16 cellular contexts compared by ENCODE assay signal in genomic region chr6:134166529-134167221, GRCh38.
DNase-seq lines count a peak whose midpoint lies in the region; ATAC-seq and TF ChIP-seq lines count a peak whose summit lies in the region.
"Had no signal": no experiment of that assay in that cellular context is flagged by ENCODE, and none has a peak within 500 bp of the region (broad histone marks: within the 10 kb centered on the region; RNA-seq: fewer than 3 reads in every experiment).

No MANE protein-coding gene starts in this region.

- 0 out of 2 replicates have a peak overlapping the region, but pooled peaks have one; percentile 20 for H3K27ac Mint-ChIP-seq in WTC11
- peak overlapping the region in 1 of 8 donors; percentile 6 for H3K27ac Mint-ChIP-seq in CD8-positive, alpha-beta memory T cell
- H3K27ac Mint-ChIP-seq: activated CD4-positive, alpha-beta memory T cell treated with anti-CD3 and anti-CD28 coated beads for 36 hours; activated naive CD8-positive, alpha-beta T cell treated with anti-CD3 and anti-CD28 coated beads, Interleukin-2, amount 10 ng/mL, durations not matched to agents 7 days and 5 days; activated T-cell treated with anti-CD3 and anti-CD28 coated beads, Interleukin-2, amount 50 U/mL, for 72 hours had no signal

- CTCF ChIA-PET in WTC11 (lab: Charles Lee), result interaction anchor here (1.5 to 1.7 kb wide), 2 partner anchors 475 to 716 kb away, joined by 3 to 5 read pairs; no protein-coding TSS in a partner anchor
- CTCF ChIA-PET in CD8-positive, alpha-beta memory T cell (lab: Charles Lee), result interaction anchor here (1.0 to 3.3 kb wide), 3 partner anchors 10 to 474 kb away, joined by 3 to 24 read pairs (median 12); no protein-coding TSS in a partner anchor

- peak; percentile 51 for DNase-seq in HT-29 (ENCODE audit: low spot score)
- no peak for DNase-seq in WTC11 (ENCODE audit: low spot score)
- DNase-seq in foreskin keratinocyte, result peak in 1 of 2 donors; percentile 57
- peak; percentile 25 for DNase-seq in renal cortical epithelial cell (ENCODE audit: low read depth)
- DNase-seq in posterior cingulate gyrus, result no peak
- DNase-seq in CD8-positive, alpha-beta memory T cell, result no peak
- DNase-seq in NCI-H2107 treated with DMSO at 0.1 percent for 48 hours (lab: John Stamatoyannopoulos, UW; ENCODE audit: unreplicated experiment), result no peak
- DNase-seq: activated CD4-positive, alpha-beta memory T cell treated with anti-CD3 and anti-CD28 coated beads for 36 hours; activated naive CD8-positive, alpha-beta T cell treated with anti-CD3 and anti-CD28 coated beads, Interleukin-2, amount 10 ng/mL, durations not matched to agents 7 days and 5 days; activated T-cell treated with anti-CD3 and anti-CD28 coated beads, Interleukin-2, amount 50 U/mL, for 72 hours; effector memory CD4-positive, alpha-beta T cell; H7; NCI-H1436 had no signal

- no peaks in the 10 kb centered on the region for H3K9me3 Mint-ChIP-seq in WTC11
- H3K9me3 Mint-ChIP-seq in CD8-positive, alpha-beta memory T cell, result no peaks in the 10 kb centered on the region
- H3K9me3 Mint-ChIP-seq: activated CD4-positive, alpha-beta memory T cell treated with anti-CD3 and anti-CD28 coated beads for 36 hours; activated naive CD8-positive, alpha-beta T cell treated with anti-CD3 and anti-CD28 coated beads, Interleukin-2, amount 10 ng/mL, durations not matched to agents 7 days and 5 days; activated T-cell treated with anti-CD3 and anti-CD28 coated beads, Interleukin-2, amount 50 U/mL, for 72 hours had no signal

- H3K27me3 Mint-ChIP-seq in WTC11 (ENCODE audit: low read depth), result no peaks in the 10 kb centered on the region
- peaks cover 0 to 3% of the 10 kb centered on the region in 2 donors for H3K27me3 Mint-ChIP-seq in CD8-positive, alpha-beta memory T cell
- H3K27me3 Mint-ChIP-seq: activated CD4-positive, alpha-beta memory T cell treated with anti-CD3 and anti-CD28 coated beads for 36 hours; activated naive CD8-positive, alpha-beta T cell treated with anti-CD3 and anti-CD28 coated beads, Interleukin-2, amount 10 ng/mL, durations not matched to agents 7 days and 5 days had no signal

- intact Hi-C loops in posterior cingulate gyrus (cut with DNase I), result no loop called here

- H3K4me1 ChIP-seq in foreskin keratinocyte, result peaks cover 11% of the 10 kb centered on the region
- peaks cover 5% of the 10 kb centered on the region for H3K4me1 ChIP-seq in CD8-positive, alpha-beta memory T cell (ENCODE audit: insufficient read depth, low read length)
- H3K4me1 ChIP-seq: tibial nerve had no signal

- peaks cover 17% of the 10 kb centered on the region for H3K36me3 ChIP-seq in CD8-positive, alpha-beta memory T cell (ENCODE audit: insufficient read depth, low read length)

- peaks cover 6% of the 10 kb centered on the region for H3K4me1 Mint-ChIP-seq in WTC11
- H3K4me1 Mint-ChIP-seq in CD8-positive, alpha-beta memory T cell, result peaks cover 15 to 21% (median 17%) of the 10 kb centered on the region in 3 donors

- no peak for TF ChIP-seq CTCF in WTC11 (IDR thresholded peaks at IDR 0.05)
- TF ChIP-seq CTCF in foreskin keratinocyte (conservative IDR thresholded peaks at IDR 0.05), result no peak

- POLR2A ChIA-PET in WTC11 (lab: Charles Lee), result no interaction called here
- POLR2A ChIA-PET in CD8-positive, alpha-beta memory T cell (lab: Charles Lee), result no interaction called here

- H3K4me3 Mint-ChIP-seq in WTC11, result no peak overlapping the region
- H3K4me3 Mint-ChIP-seq in CD8-positive, alpha-beta memory T cell, result no peak overlapping the region
- H3K4me3 Mint-ChIP-seq: activated CD4-positive, alpha-beta memory T cell treated with anti-CD3 and anti-CD28 coated beads for 36 hours; activated naive CD8-positive, alpha-beta T cell treated with anti-CD3 and anti-CD28 coated beads, Interleukin-2, amount 10 ng/mL, durations not matched to agents 7 days and 5 days; activated T-cell treated with anti-CD3 and anti-CD28 coated beads, Interleukin-2, amount 50 U/mL, for 72 hours had no signal

- no peaks in the 10 kb centered on the region for H3K9me3 ChIP-seq in CD8-positive, alpha-beta memory T cell (ENCODE audit: low read length)
- H3K9me3 ChIP-seq: BLaER1, tibial nerve had no signal

- H3K27me3 ChIP-seq in foreskin keratinocyte, result no peaks in the 10 kb centered on the region
- H3K27me3 ChIP-seq in CD8-positive, alpha-beta memory T cell (ENCODE audit: insufficient read depth, low read length, poor library complexity, severe bottlenecking), result no peaks in the 10 kb centered on the region
- H3K27me3 ChIP-seq: BLaER1, tibial nerve had no signal

- peaks cover 33% of the 10 kb centered on the region for H3K36me3 Mint-ChIP-seq in WTC11
- H3K36me3 Mint-ChIP-seq in CD8-positive, alpha-beta memory T cell, result peaks cover 5 to 37% (median 22%) of the 10 kb centered on the region in 3 donors

- H3K4me3 ChIP-seq in CD8-positive, alpha-beta memory T cell (ENCODE audit: low read length), result no peak overlapping the region
- H3K4me3 ChIP-seq: BLaER1, smooth muscle cell, tibial nerve had no signal

- no peak overlapping the region for H3K27ac ChIP-seq in foreskin keratinocyte
- H3K27ac ChIP-seq in CD8-positive, alpha-beta memory T cell (ENCODE audit: low read depth, low read length), result no peak overlapping the region
- H3K27ac ChIP-seq: BLaER1, tibial nerve had no signal

- ATAC-seq in WTC11 (no peak), foreskin keratinocyte (peak; percentile 2)
- ATAC-seq: activated T-cell treated with anti-CD3 and anti-CD28 coated beads, Interleukin-2, amount 50 U/mL, for 72 hours had no signal

TF ChIP-seq in WTC11, 78 proteins besides CTCF, POLR2A, EP300 and RAD21:
- TF ChIP-seq ATF6 (CRISPR knock-in tag; IDR thresholded peaks at IDR 0.05) (no peak), ZNF317 (CRISPR knock-in tag; IDR thresholded peaks at IDR 0.05; ENCODE audit: borderline replicate concordance, low read depth) (no peak), TEAD4 (CRISPR knock-in tag; IDR thresholded peaks at IDR 0.05) (no peak)

Comparison
In these comparisons a context has a peak if more than half of its experiments do, and no peak if none do; other contexts are left out.
1. DNase-seq: peak in HT-29 (single experiment) and renal cortical epithelial cell (single experiment); none in WTC11 (single experiment), posterior cingulate gyrus (0 of 10), CD8-positive, alpha-beta memory T cell (0 of 5) and NCI-H2107 treated with DMSO at 0.1 percent for 48 hours (single experiment).